1 cellular context compared by ENCODE assay signal in genomic region chr22:24270556-24271405, GRCh38.
TF ChIP-seq lines count a peak whose summit lies in the region.

Gene SPECC1L, plus strand, starts transcription at chr22:24270831. Its CDS starts 31,401 bp downstream, at chr22:24302232.

TF ChIP-seq in HepG2, 621 proteins besides CTCF, POLR2A, EP300 and RAD21 (continued from another document and continues in another):
- TF ChIP-seq NFE2L2 (IDR thresholded peaks at IDR 0.05; ENCODE audit: low read length) (no peak), ZNF710 (CRISPR knock-in tag; IDR thresholded peaks at IDR 0.05; ENCODE audit: borderline replicate concordance) (peak; percentile 65), ZFYVE20 (CRISPR knock-in tag; IDR thresholded peaks at IDR 0.05; ENCODE audit: borderline replicate concordance, low read depth) (0 out of 2 replicates have a peak, but pooled peaks have one; percentile 55), ZNF382 (CRISPR knock-in tag; IDR thresholded peaks at IDR 0.05; ENCODE audit: borderline replicate concordance) (no peak), MXD4 (CRISPR knock-in tag; IDR thresholded peaks at IDR 0.05) (peak; percentile 79), MED13 (CRISPR knock-in tag; IDR thresholded peaks at IDR 0.05) (0 out of 2 replicates have a peak, but pooled peaks have one; percentile 24), PHB2 (IDR thresholded peaks at IDR 0.05; ENCODE audit: partially characterized antibody) (no peak), ZFP41 (CRISPR knock-in tag; IDR thresholded peaks at IDR 0.05; ENCODE audit: borderline replicate concordance) (peak; percentile 71; the same call in 1 of the 2 replicates), NCOA5 (CRISPR knock-in tag; IDR thresholded peaks at IDR 0.05) (no peak), KDM5A (IDR thresholded peaks at IDR 0.05; ENCODE audit: borderline replicate concordance, low read length) (no peak; the same call in 1 of the 2 replicates), ZBTB44 (CRISPR knock-in tag; IDR thresholded peaks at IDR 0.05) (no peak; the same call in 1 of the 2 replicates), ZNF737 (CRISPR knock-in tag; IDR thresholded peaks at IDR 0.05; ENCODE audit: borderline replicate concordance) (no peak), FOXO4 (CRISPR knock-in tag; conservative IDR thresholded peaks at IDR 0.05) (no peak), ZNF644 (CRISPR knock-in tag; IDR thresholded peaks at IDR 0.05; ENCODE audit: low read depth) (no peak), BRD4 (CRISPR knock-in tag; IDR thresholded peaks at IDR 0.05) (peak; percentile 93), ZNF264 (CRISPR knock-in tag; IDR thresholded peaks at IDR 0.05) (no peak), CREM (IDR thresholded peaks at IDR 0.05) (no peak), CREM (CRISPR knock-in tag; IDR thresholded peaks at IDR 0.05) (no peak), GMEB1 (CRISPR knock-in tag; IDR thresholded peaks at IDR 0.05; ENCODE audit: borderline replicate concordance) (peak; percentile 41; the same call in 1 of the 2 replicates), ZFX (CRISPR knock-in tag; IDR thresholded peaks at IDR 0.05; ENCODE audit: low read depth) (peak; percentile 96), LCORL (IDR thresholded peaks at IDR 0.05) (no peak), LCORL (CRISPR knock-in tag; IDR thresholded peaks at IDR 0.05) (peak; percentile 36; the same call in 1 of the 2 replicates), ISL2 (CRISPR knock-in tag; IDR thresholded peaks at IDR 0.05) (peak; percentile 54; the same call in 1 of the 2 replicates), PLRG1 (conservative IDR thresholded peaks at IDR 0.05) (no peak), ZNF619 (CRISPR knock-in tag; IDR thresholded peaks at IDR 0.05) (peak; percentile 58), HMGXB3 (CRISPR knock-in tag; IDR thresholded peaks at IDR 0.05; ENCODE audit: borderline replicate concordance) (no peak; the same call in 1 of the 2 replicates), HNRNPH1 (optimal IDR thresholded peaks at IDR 0.05; ENCODE audit: low read depth, low read length) (no peak), ZNF232 (CRISPR knock-in tag; IDR thresholded peaks at IDR 0.05; ENCODE audit: borderline replicate concordance) (peak; percentile 87), NONO (IDR thresholded peaks at IDR 0.05) (no peak), NONO (CRISPR knock-in tag; conservative IDR thresholded peaks at IDR 0.05) (peak; percentile 92), THAP11 (CRISPR knock-in tag; IDR thresholded peaks at IDR 0.05) (peak; percentile 81), ZNF609 (CRISPR knock-in tag; IDR thresholded peaks at IDR 0.05; ENCODE audit: borderline replicate concordance) (no peak), SIX1 (CRISPR knock-in tag; IDR thresholded peaks at IDR 0.05; ENCODE audit: borderline replicate concordance) (0 out of 2 replicates have a peak, but pooled peaks have one; percentile 16), GRHL1 (CRISPR knock-in tag; conservative IDR thresholded peaks at IDR 0.05) (no peak), TRIM24 (CRISPR knock-in tag; IDR thresholded peaks at IDR 0.05) (no peak), HCFC1 (IDR thresholded peaks at IDR 0.05; ENCODE audit: low read depth, low read length) (no peak), ZNF605 (CRISPR knock-in tag; IDR thresholded peaks at IDR 0.05) (peak; percentile 50; the same call in 1 of the 2 replicates), NFYB (CRISPR knock-in tag; IDR thresholded peaks at IDR 0.05) (no peak), MAF1 (CRISPR knock-in tag; IDR thresholded peaks at IDR 0.05; ENCODE audit: borderline replicate concordance) (no peak), ZNF629 (CRISPR knock-in tag; conservative IDR thresholded peaks at IDR 0.05) (no peak), ZNF75D (CRISPR knock-in tag; IDR thresholded peaks at IDR 0.05; ENCODE audit: borderline replicate concordance) (no peak), ZNF124 (CRISPR knock-in tag; IDR thresholded peaks at IDR 0.05) (peak; percentile 61; the same call in 1 of the 2 replicates), GZF1 (CRISPR knock-in tag; IDR thresholded peaks at IDR 0.05) (peak; percentile 40; the same call in 1 of the 2 replicates), ZBTB2 (CRISPR knock-in tag; IDR thresholded peaks at IDR 0.05; ENCODE audit: low read depth) (0 out of 2 replicates have a peak, but pooled peaks have one; percentile 75), BRCA1 (CRISPR knock-in tag; IDR thresholded peaks at IDR 0.05) (no peak), GPN1 (CRISPR knock-in tag; IDR thresholded peaks at IDR 0.05; ENCODE audit: borderline replicate concordance) (no peak), THYN1 (CRISPR knock-in tag; IDR thresholded peaks at IDR 0.05; ENCODE audit: borderline replicate concordance, low read depth) (no peak)
